ENCODE assay signal across 13 cellular contexts in the genomic region with DNA sequence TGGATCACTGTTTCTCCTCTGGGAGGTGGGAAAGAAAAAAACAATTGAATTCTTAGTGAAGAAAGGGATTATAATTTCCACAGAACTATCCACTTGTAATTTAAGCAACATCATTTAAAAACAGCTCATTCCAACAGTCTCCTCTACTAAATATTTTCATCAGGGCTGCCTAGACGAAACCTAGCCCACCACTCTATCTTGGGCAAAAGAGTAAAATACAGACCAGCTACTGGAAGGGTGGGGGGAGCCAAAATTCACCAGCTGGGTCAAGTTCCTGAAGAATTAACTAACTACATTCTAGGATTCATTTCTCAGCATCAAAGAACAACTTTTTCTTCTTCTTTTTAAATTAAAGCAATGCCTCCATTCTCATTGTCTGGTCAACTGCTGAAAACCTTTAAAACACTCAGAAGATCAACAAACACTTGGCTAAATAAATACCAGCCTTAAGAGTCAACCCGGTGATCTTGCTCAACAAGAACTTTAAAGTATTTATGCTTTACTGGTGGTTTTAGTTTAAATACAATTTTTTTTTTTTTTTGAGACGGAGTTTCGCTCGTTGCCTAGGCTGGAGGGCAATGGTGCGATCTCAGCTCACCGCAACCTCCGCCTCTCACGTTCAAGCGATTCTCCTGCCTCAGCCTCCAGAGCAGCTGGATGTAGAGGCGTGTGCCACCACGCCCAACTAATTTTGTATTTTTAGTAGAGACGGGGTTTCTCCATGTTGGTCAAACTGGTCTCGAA. TPM values are rescaled to one million over a fixed set of nuclear protein-coding genes. Genes with fewer than 3 reads are reported as not detected.
A peak's percentile ranks its signal among the peaks of the same experiment; 100 is the strongest.
DNase-seq lines count a peak whose midpoint lies in the region; ATAC-seq and TF ChIP-seq lines count a peak whose summit lies in the region.
"Had no signal": no experiment of that assay in that cellular context is flagged by ENCODE, and none has a peak within 500 bp of the region (broad histone marks: within the 10 kb centered on the region; RNA-seq: fewer than 3 reads in every experiment).

No MANE protein-coding gene starts in this region.

- CTCF ChIA-PET in AG04449 (lab: Yijun Ruan, JAX): interaction anchor here (1.0 kb wide), 2 partner anchors 17 to 25 kb away, joined by 3 to 7 read pairs; partner anchors contain the start of gene KANSL1

- POLR2A ChIA-PET in AG04449 (lab: Yijun Ruan, JAX): no interaction called here

- DNase-seq in AG04449 (ENCODE audit: low read depth, low spot score): peak; percentile 72
- peak; percentile 64 for DNase-seq in ELR (ENCODE audit: low read depth)
- DNase-seq in amniotic stem cell (lab: John Stamatoyannopoulos, UW): peak; percentile 74
- DNase-seq in left lobe of liver (ENCODE audit: low spot score): no peak
- DNase-seq in NCI-H2196 treated with DMSO at 0.1 percent for 48 hours (lab: John Stamatoyannopoulos, UW; ENCODE audit: unreplicated experiment): no peak
- DNase-seq in NCI-H2171 treated with DMSO at 0.1 percent for 48 hours (lab: John Stamatoyannopoulos, UW): no peak
- no peak for DNase-seq in SHP77 treated with DMSO at 0.1 percent for 48 hours (lab: John Stamatoyannopoulos, UW)
- DNase-seq in NCI-H2227 treated with DMSO at 0.1 percent for 48 hours (lab: John Stamatoyannopoulos, UW): no peak
- DNase-seq: COR-L47; hypothalamus; mucosa of descending colon; NCI-H1436 treated with DMSO at 0.1 percent for 48 hours; stimulated activated naive CD4-positive, alpha-beta T cell had no signal

- peak; percentile 49 for ATAC-seq in left lobe of liver
- ATAC-seq: mucosa of descending colon had no signal

- no peak overlapping the region for H3K4me3 ChIP-seq in AG04449 (ENCODE audit: low read depth, low read length)
- H3K4me3 ChIP-seq: mucosa of descending colon had no signal

- no peak for TF ChIP-seq CTCF in AG04449 (IDR thresholded peaks at IDR 0.05; ENCODE audit: insufficient read depth, low read length, missing control alignments)

RNA-seq across cellular contexts. Expression of gene KANSL1, which starts 25.2 kb away (rescaled TPM):
- total RNA-seq in left lobe of liver: 23.2 TPM

Comparison
In these comparisons a context has a peak if more than half of its experiments do, and no peak if none do; other contexts are left out.
1. DNase-seq: peak in AG04449 (single experiment), ELR (single experiment) and amniotic stem cell (single experiment); none in left lobe of liver (single experiment), NCI-H2196 treated with DMSO at 0.1 percent for 48 hours (single experiment), NCI-H2171 treated with DMSO at 0.1 percent for 48 hours (single experiment), SHP77 treated with DMSO at 0.1 percent for 48 hours (single experiment) and NCI-H2227 treated with DMSO at 0.1 percent for 48 hours (single experiment).